ENCODE assay signal across 20 cellular contexts in genomic region chr2:109013046-109013445, GRCh38. TPM values are rescaled to one million over a fixed set of nuclear protein-coding genes. Genes with fewer than 3 reads are reported as not detected.
DNase-seq lines count a peak whose midpoint lies in the region; ATAC-seq and TF ChIP-seq lines count a peak whose summit lies in the region.
"Had no signal": no experiment of that assay in that cellular context is flagged by ENCODE, and none has a peak within 500 bp of the region (broad histone marks: within the 10 kb centered on the region; RNA-seq: fewer than 3 reads in every experiment).

No MANE protein-coding gene starts in this region.

- no peak for TF ChIP-seq POLR2A in transverse colon (IDR thresholded peaks at IDR 0.05)

- POLR2A ChIA-PET in PC-9 (lab: Charles Lee; ENCODE audit: unreplicated experiment): no interaction called here

- H3K4me3 ChIP-seq in PC-9 (no peak overlapping the region), transverse colon (no peak overlapping the region)
- H3K4me3 ChIP-seq: BLaER1, GM12878 had no signal

- H3K27ac ChIP-seq in PC-9: no peak overlapping the region
- no peak overlapping the region for H3K27ac ChIP-seq in transverse colon
- H3K27ac ChIP-seq: BLaER1 had no signal

- no peaks in the 10 kb centered on the region for H3K9me2 ChIP-seq in PC-9 (ENCODE audit: insufficient read depth)

- in situ Hi-C loops in transverse colon (cut with MboI; ENCODE audit: low pct_ligation_motif_present in 1 of 4, low pct_unique_long_range_greater_than_20kb in 1 of 4, low sequenced_read_pairs in 3 of 4): no loop called here

- no peak overlapping the region for H2AFZ ChIP-seq in PC-9

- H3K4me1 ChIP-seq in ES-I3 (ENCODE audit: insufficient read depth, low read length) (no peaks in the 10 kb centered on the region), PC-9 (replicated peaks; ENCODE audit: insufficient read depth) (peaks cover 18% of the 10 kb centered on the region), transverse colon (peaks cover 0 to 11% (median 0%) of the 10 kb centered on the region in 4 donors)

- peak overlapping the region; percentile 6; the same call in 1 of the 2 replicates for H3K9ac ChIP-seq in ES-I3 (ENCODE audit: low read depth, low read length)
- H3K9ac ChIP-seq: BLaER1 had no signal

- no peaks in the 10 kb centered on the region for H3K36me3 ChIP-seq in ES-I3 (ENCODE audit: insufficient read depth, low read length)
- no peaks in the 10 kb centered on the region for H3K36me3 ChIP-seq in PC-9 (ENCODE audit: low read depth)
- no peaks in the 10 kb centered on the region for H3K36me3 ChIP-seq in transverse colon
- H3K36me3 ChIP-seq: BLaER1 had no signal

- 31 to 45% methylated on average over 5 of the region's 5 CpGs for WGBS in transverse colon (ENCODE audit: low coverage in 1 of 2), 2 donors

- H3K79me2 ChIP-seq in PC-9 (ENCODE audit: low read depth): no peaks in the 10 kb centered on the region

- no TSS peak for BruUV-seq in PC-9 (replicated peaks; lab: Mats Ljungman, UMichigan)

- ATAC-seq in left colon: peak; percentile 72
- ATAC-seq: GM12878, HCT116 had no signal

- peaks cover 10% of the 10 kb centered on the region; the same call in 1 of the 2 replicates for H3F3A ChIP-seq in PC-9 (ENCODE audit: insufficient read depth, low read depth)

- DNase-seq in PC-9 (peak; percentile 44 to 84), left colon (no peak), transverse colon (peak; percentile 27), GM19238 (ENCODE audit: insufficient read length, low spot score) (no peak), NCI-H748 treated with DMSO at 0.1 percent for 48 hours (lab: John Stamatoyannopoulos, UW) (no peak)
- no peak for DNase-seq in stimulated activated naive CD4-positive, alpha-beta T cell treated with Interleukin-2 at 50 U/mL for 16 hours (lab: John Stamatoyannopoulos, UW)
- DNase-seq in stimulated activated CD4-positive, alpha-beta T cell treated with anti-CD3 and anti-CD28 coated beads, Interleukin-4, amount 100 ng/mL, for 1 hour: no peak
- DNase-seq: 8988T; CD4-positive, alpha-beta memory T cell; DMS79 treated with DMSO at 0.1 percent for 48 hours; GOT3; H7; HFFc6 had no signal

- H3K4me2 ChIP-seq in PC-9: peak overlapping the region; percentile 50
- H3K4me2 ChIP-seq: BLaER1 had no signal

- TF ChIP-seq EP300 in transverse colon (IDR thresholded peaks at IDR 0.05; ENCODE audit: low read depth): no peak

- H3K27me3 ChIP-seq in PC-9 (ENCODE audit: insufficient read depth, low read depth) (no peaks in the 10 kb centered on the region), transverse colon (no peaks in the 10 kb centered on the region)
- H3K27me3 ChIP-seq: BLaER1 had no signal

- CTCF ChIA-PET in PC-9 (lab: Charles Lee): no interaction called here

- H3K9me3 ChIP-seq in ES-I3 (ENCODE audit: control insufficient read depth, insufficient read depth, low read length) (no peaks in the 10 kb centered on the region), PC-9 (ENCODE audit: insufficient read depth, low read depth) (no peaks in the 10 kb centered on the region), transverse colon (no peaks in the 10 kb centered on the region)
- H3K9me3 ChIP-seq: BLaER1 had no signal

- no peaks in the 10 kb centered on the region for H4K20me1 ChIP-seq in PC-9 (ENCODE audit: insufficient read depth)
- H4K20me1 ChIP-seq: BLaER1 had no signal

- intact Hi-C loops in PC-9 (cut with micrococcal nuclease; ENCODE audit: unreplicated experiment) (loop anchor here (1.0 kb wide), 1 partner anchor 112 kb away; no protein-coding TSS in a partner anchor), left colon (cut with DNase I, micrococcal nuclease) (no loop called here), transverse colon (cut with DNase I; ENCODE audit: low total_unique reads) (no loop called here)

- TF ChIP-seq CTCF in PC-9 (conservative IDR thresholded peaks at IDR 0.05) (no peak), transverse colon (IDR thresholded peaks at IDR 0.05) (no peak)

RNA-seq across cellular contexts. Expression of gene EDAR, which starts 24.0 kb away (rescaled TPM):
- not detected in 2 replicates for total RNA-seq in PC-9 (2021)
- under 1 TPM; 0.43 to 0.61 TPM for total RNA-seq in left colon
- under 1 TPM in 2 of 4 donors, not detected in 2; 0.14 to 0.64 TPM for total RNA-seq in transverse colon
- total RNA-seq: A673, G401, GM12878, HFFc6, HT1080 had no signal

Comparison
In these comparisons a context has a peak if more than half of its experiments do, and no peak if none do; other contexts are left out.
1. DNase-seq: peak in PC-9 (2 of 2) and transverse colon (single experiment); none in left colon (0 of 2), GM19238 (single experiment), stimulated activated naive CD4-positive, alpha-beta T cell treated with Interleukin-2 at 50 U/mL for 16 hours (single experiment), NCI-H748 treated with DMSO at 0.1 percent for 48 hours (single experiment) and stimulated activated CD4-positive, alpha-beta T cell treated with anti-CD3 and anti-CD28 coated beads, Interleukin-4, amount 100 ng/mL, for 1 hour (single experiment).